Comparison of ENCODE assay signal across 15 cellular contexts in the genomic region with DNA sequence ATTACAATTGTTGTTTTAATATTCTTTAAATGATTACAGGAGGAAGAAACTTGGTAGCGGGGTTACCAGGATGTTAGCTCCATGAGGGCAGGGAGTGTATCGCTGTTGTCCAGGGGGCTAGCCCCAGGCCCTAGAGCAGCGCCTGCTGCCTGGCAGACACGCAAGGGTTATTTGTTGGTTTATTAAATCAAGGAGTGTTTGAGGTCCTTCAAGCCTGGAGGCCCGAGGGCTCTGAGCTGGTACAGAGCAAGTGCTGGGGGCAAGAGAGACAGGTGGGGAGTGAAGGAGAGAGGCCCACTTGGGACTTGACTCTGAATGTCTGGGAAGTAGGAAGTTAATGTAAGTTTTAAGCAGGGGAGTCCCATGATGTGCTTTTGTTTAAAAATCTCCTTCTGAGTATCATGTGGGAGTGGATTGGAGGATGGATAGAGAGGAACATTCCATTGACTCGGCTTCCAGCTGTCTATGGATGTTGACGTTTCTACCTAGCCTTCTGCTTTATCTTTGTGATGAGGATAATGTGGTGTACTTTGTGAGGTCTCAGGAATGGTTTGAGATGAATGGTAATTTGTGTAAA.
"Had no signal": no experiment of that assay in that cellular context is flagged by ENCODE, and none has a peak within 500 bp of the region (broad histone marks: within the 10 kb centered on the region; RNA-seq: fewer than 3 reads in every experiment).

No MANE protein-coding gene starts in this region.

- H3K36me3 Mint-ChIP-seq: natural killer cell had no signal

- H3K9me3 ChIP-seq: suprapubic skin had no signal

- H3K27me3 Mint-ChIP-seq: effector memory CD8-positive, alpha-beta T cell had no signal

- H3K4me1 Mint-ChIP-seq: natural killer cell had no signal

- H3K4me3 Mint-ChIP-seq: activated T-cell treated with anti-CD3 and anti-CD28 coated beads, Interleukin-2, amount 50 U/mL, for 72 hours; effector memory CD8-positive, alpha-beta T cell; natural killer cell had no signal

- H3K36me3 ChIP-seq: suprapubic skin had no signal

- DNase-seq: activated CD4-positive, alpha-beta T cell treated with anti-CD3 and anti-CD28 coated beads, Interleukin-2, amount 50 U/mL, for 4 hours; activated gamma-delta T cell treated with Interleukin-2 at 50 U/mL for 16 hours; activated T-cell treated with anti-CD3 and anti-CD28 coated beads, Interleukin-2, amount 50 U/mL, for 72 hours; central memory CD4-positive, alpha-beta T cell; effector memory CD8-positive, alpha-beta T cell; hypothalamus; natural killer cell; stimulated activated CD4-positive, alpha-beta T cell treated with anti-CD3 and anti-CD28 coated beads, Interleukin-4, amount 100 ng/mL, for 1 hour; stimulated activated CD8-positive, alpha-beta memory T cell treated with anti-CD3 and anti-CD28 coated beads, Interleukin-4, amount 100 ng/mL, for 48 hours; stimulated activated naive CD8-positive, alpha-beta T cell treated with anti-CD3 and anti-CD28 coated beads, Interleukin-15, Interleukin-2, amounts not matched to agents 100 U/mL and 50 U/mL, for 24 hours; T-helper 2 cell had no signal

- H3K27ac ChIP-seq: suprapubic skin had no signal

- H3K4me3 ChIP-seq: lung, suprapubic skin had no signal

- H3K27me3 ChIP-seq: suprapubic skin had no signal

- H3K27ac Mint-ChIP-seq: activated T-cell treated with anti-CD3 and anti-CD28 coated beads, Interleukin-2, amount 50 U/mL, for 72 hours; effector memory CD8-positive, alpha-beta T cell; natural killer cell had no signal

- H3K9me3 Mint-ChIP-seq: activated T-cell treated with anti-CD3 and anti-CD28 coated beads, Interleukin-2, amount 50 U/mL, for 72 hours; effector memory CD8-positive, alpha-beta T cell; natural killer cell had no signal

- ATAC-seq: activated CD4-positive, CD25-positive, alpha-beta regulatory T cell treated with anti-CD3 and anti-CD28 coated beads, Interleukin-2, amount 50 U/mL, for 24 hours; activated T-cell treated with anti-CD3 and anti-CD28 coated beads, Interleukin-2, amount 50 U/mL, for 72 hours; effector memory CD8-positive, alpha-beta T cell; natural killer cell; stimulated activated naive CD8-positive, alpha-beta T cell treated with anti-CD3 and anti-CD28 coated beads, Interleukin-15, Interleukin-2, amounts not matched to agents 100 U/mL and 50 U/mL, for 24 hours had no signal

- FAIRE-seq: TTC549 had no signal
